In genomic region chrX:154056739-154057367, GRCh38 we compare ENCODE assay signal across 11 cellular contexts. TPM values are rescaled to one million over a fixed set of nuclear protein-coding genes. Genes with fewer than 3 reads are reported as not detected.
DNase-seq lines count a peak whose midpoint lies in the region; ATAC-seq and TF ChIP-seq lines count a peak whose summit lies in the region.
"Had no signal": no experiment of that assay in that cellular context is flagged by ENCODE, and none has a peak within 500 bp of the region (broad histone marks: within the 10 kb centered on the region; RNA-seq: fewer than 3 reads in every experiment).

No MANE protein-coding gene starts in this region.

- no peaks in the 10 kb centered on the region for H3F3A ChIP-seq in SK-N-SH (replicated peaks; ENCODE audit: insufficient read depth)

- peak overlapping the region; percentile 41; the same call in 1 of the 2 replicates for H3K27ac ChIP-seq in C4-2B
- no peak overlapping the region for H3K27ac ChIP-seq in SK-N-SH (ENCODE audit: low read depth in 2 of 2, low read length in 1 of 2)

- H3K4me1 Mint-ChIP-seq in activated CD4-positive, alpha-beta memory T cell treated with anti-CD3 and anti-CD28 coated beads, Interleukin-2, amount 10 ng/mL, durations not matched to agents 7 days and 5 days, result peaks cover 53% of the 10 kb centered on the region

- no peaks in the 10 kb centered on the region for H3K27me3 Mint-ChIP-seq in activated CD4-positive, alpha-beta memory T cell treated with anti-CD3 and anti-CD28 coated beads, Interleukin-2, amount 10 ng/mL, durations not matched to agents 7 days and 5 days

- TF ChIP-seq EP300 in SK-N-SH (IDR thresholded peaks at IDR 0.05; ENCODE audit: borderline replicate concordance in 1 of 2, low read depth in 1 of 2, low read length in 1 of 2), result no peak

- H3K9me3 Mint-ChIP-seq in activated CD4-positive, alpha-beta memory T cell treated with anti-CD3 and anti-CD28 coated beads, Interleukin-2, amount 10 ng/mL, durations not matched to agents 7 days and 5 days, result no peaks in the 10 kb centered on the region

- H3K9me2 ChIP-seq in SK-N-SH, result no peaks in the 10 kb centered on the region

- H2AFZ ChIP-seq in SK-N-SH (ENCODE audit: low read depth), result no peak overlapping the region

- H3K36me3 ChIP-seq in SK-N-SH (replicated peaks in 1 of 2; ENCODE audit: control insufficient read depth in 1 of 2, insufficient read depth in 2 of 2, low read length in 1 of 2), result peaks cover 0 to 3% of the 10 kb centered on the region in 2 experiments

- H3K4me3 Mint-ChIP-seq in activated CD4-positive, alpha-beta memory T cell treated with anti-CD3 and anti-CD28 coated beads, Interleukin-2, amount 10 ng/mL, durations not matched to agents 7 days and 5 days, result no peak overlapping the region

- H3K27ac Mint-ChIP-seq in activated CD4-positive, alpha-beta memory T cell treated with anti-CD3 and anti-CD28 coated beads, Interleukin-2, amount 10 ng/mL, durations not matched to agents 7 days and 5 days, result peak overlapping the region; percentile 32

- peak; percentile 37 for DNase-seq in HuH-7.5 (ENCODE audit: low spot score)
- DNase-seq in activated CD4-positive, alpha-beta memory T cell treated with anti-CD3 and anti-CD28 coated beads, Interleukin-2, amount 10 ng/mL, durations not matched to agents 7 days and 5 days, result no peak
- DNase-seq in kidney tubule cell (ENCODE audit: low spot score), result peak; percentile 52
- no peak for DNase-seq in SK-N-SH
- DNase-seq: activated T-cell treated with anti-CD3 and anti-CD28 coated beads, Interleukin-2, amount 50 U/mL, for 1 hour; nucleus accumbens; PC-3 had no signal

- no peak for TF ChIP-seq CTCF in C4-2B (conservative IDR thresholded peaks at IDR 0.05)
- no peak for TF ChIP-seq CTCF in SK-N-SH (IDR thresholded peaks at IDR 0.05)

- no peak for TF ChIP-seq RAD21 in SK-N-SH (IDR thresholded peaks at IDR 0.05; ENCODE audit: low read length)

- H3K4me1 ChIP-seq in SK-N-SH (ENCODE audit: control insufficient read depth in 1 of 2, insufficient read depth in 2 of 2, low read depth in 1 of 2, low read length in 1 of 2), result no peaks in the 10 kb centered on the region; a peak in 1 of 4 replicates

- peaks cover 56% of the 10 kb centered on the region for H4K20me1 ChIP-seq in SK-N-SH (ENCODE audit: insufficient read depth)

- H3K36me3 Mint-ChIP-seq in activated CD4-positive, alpha-beta memory T cell treated with anti-CD3 and anti-CD28 coated beads, Interleukin-2, amount 10 ng/mL, durations not matched to agents 7 days and 5 days (ENCODE audit: low read depth), result peaks cover 40% of the 10 kb centered on the region

- H3K27me3 ChIP-seq in SK-N-SH (ENCODE audit: insufficient read depth), result peaks cover 9% of the 10 kb centered on the region; the same call in 1 of the 2 replicates

- CTCF ChIA-PET in activated CD4-positive, alpha-beta memory T cell treated with anti-CD3 and anti-CD28 coated beads, Interleukin-2, amount 10 ng/mL, durations not matched to agents 7 days and 5 days (lab: Charles Lee), result no interaction called here
- CTCF ChIA-PET in SK-N-SH (lab: Yijun Ruan, JAX), result interaction anchor here (2.0 kb wide), 1 partner anchor 43 kb away, joined by 6 read pairs; no protein-coding TSS in a partner anchor

- peaks cover 73% of the 10 kb centered on the region for H3K79me2 ChIP-seq in SK-N-SH (ENCODE audit: insufficient read depth)

- no peak for ATAC-seq in HG03045 (IDR thresholded peaks at IDR 0.05; ENCODE audit: unreplicated experiment)
- ATAC-seq in GM19324 (IDR thresholded peaks at IDR 0.05; ENCODE audit: low FRiP score, unreplicated experiment), result no peak
- ATAC-seq in HG02642 (IDR thresholded peaks at IDR 0.05; ENCODE audit: poor library complexity, unreplicated experiment), result no peak
- ATAC-seq: PC-3 had no signal

- 57% methylated on average over 8 of the region's 8 CpGs for WGBS in SK-N-SH (ENCODE audit: low lambda C conversion rate)

- H3K4me3 ChIP-seq in SK-N-SH (ENCODE audit: low read depth in 2 of 2, low read length in 1 of 2), result no peak overlapping the region

- no peak overlapping the region for H3K9ac ChIP-seq in SK-N-SH

- POLR2A ChIA-PET in activated CD4-positive, alpha-beta memory T cell treated with anti-CD3 and anti-CD28 coated beads, Interleukin-2, amount 10 ng/mL, durations not matched to agents 7 days and 5 days (lab: Charles Lee), result no interaction called here
- POLR2A ChIA-PET in SK-N-SH (lab: Yijun Ruan, JAX), result no interaction called here

- no peaks in the 10 kb centered on the region for H3K9me3 ChIP-seq in SK-N-SH

- no peak overlapping the region for H3K4me2 ChIP-seq in SK-N-SH

TF ChIP-seq in SK-N-SH, 30 proteins besides CTCF, POLR2A, EP300 and RAD21:
- TF ChIP-seq MAX (IDR thresholded peaks at IDR 0.05; ENCODE audit: low read depth), result no peak
- no peak for TF ChIP-seq ELF1 (IDR thresholded peaks at IDR 0.05)
- no peak for TF ChIP-seq POLR2AphosphoS5 (IDR thresholded peaks at IDR 0.05; ENCODE audit: low read depth, low read length)
- TF ChIP-seq MEF2A (IDR thresholded peaks at IDR 0.05; ENCODE audit: borderline replicate concordance, low read depth), result no peak
- no peak for TF ChIP-seq USF2 (IDR thresholded peaks at IDR 0.05; ENCODE audit: borderline replicate concordance, low read depth, low read length)
- no peak for TF ChIP-seq NFIC (IDR thresholded peaks at IDR 0.05; ENCODE audit: borderline replicate concordance)
- TF ChIP-seq, protein P1, sequence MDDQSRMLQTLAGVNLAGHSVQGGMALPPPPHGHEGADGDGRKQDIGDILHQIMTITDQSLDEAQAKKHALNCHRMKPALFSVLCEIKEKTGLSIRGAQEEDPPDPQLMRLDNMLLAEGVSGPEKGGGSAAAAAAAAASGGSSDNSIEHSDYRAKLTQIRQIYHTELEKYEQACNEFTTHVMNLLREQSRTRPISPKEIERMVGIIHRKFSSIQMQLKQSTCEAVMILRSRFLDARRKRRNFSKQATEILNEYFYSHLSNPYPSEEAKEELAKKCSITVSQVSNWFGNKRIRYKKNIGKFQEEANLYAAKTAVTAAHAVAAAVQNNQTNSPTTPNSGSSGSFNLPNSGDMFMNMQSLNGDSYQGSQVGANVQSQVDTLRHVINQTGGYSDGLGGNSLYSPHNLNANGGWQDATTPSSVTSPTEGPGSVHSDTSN (IDR thresholded peaks at IDR 0.05), result no peak
- TF ChIP-seq JUND (IDR thresholded peaks at IDR 0.05), result no peak
- no peak for TF ChIP-seq GABPA (IDR thresholded peaks at IDR 0.05; ENCODE audit: low read depth)
- TF ChIP-seq TEAD4 (IDR thresholded peaks at IDR 0.05; ENCODE audit: borderline replicate concordance, insufficient read depth), result no peak
- TF ChIP-seq SMC3 (IDR thresholded peaks at IDR 0.05; ENCODE audit: low read depth, low read length), result no peak

RNA-seq across cellular contexts. Expression of gene IRAK1, which starts 37.2 kb away (rescaled TPM):
- total RNA-seq in activated CD4-positive, alpha-beta memory T cell treated with anti-CD3 and anti-CD28 coated beads, Interleukin-2, amount 10 ng/mL, durations not matched to agents 7 days and 5 days, result 100 to 1,000 TPM; 118 to 122 TPM
- polyA plus RNA-seq in SK-N-SH (2012; rRNA removed), result 66.1 and 68.5 TPM in 2 replicates
- polyA plus RNA-seq in SK-N-SH (2012; cell fraction: cytosol; rRNA removed), result 41.1 and 61.6 TPM in 2 replicates
- polyA plus RNA-seq in SK-N-SH (2012; cell fraction: nucleus; rRNA removed), result 108 and 160 TPM in 2 replicates

RNA-seq across cellular contexts. Expression of gene MECP2, which starts 40.7 kb away (rescaled TPM):
- total RNA-seq in activated CD4-positive, alpha-beta memory T cell treated with anti-CD3 and anti-CD28 coated beads, Interleukin-2, amount 10 ng/mL, durations not matched to agents 7 days and 5 days, result 10 to 100 TPM; 80.7 to 83.0 TPM
- polyA plus RNA-seq in SK-N-SH (2012; rRNA removed), result 7.0 and 8.2 TPM in 2 replicates
- polyA plus RNA-seq in SK-N-SH (2012; cell fraction: cytosol; rRNA removed), result 5.6 and 6.9 TPM in 2 replicates
- 16.6 and 16.8 TPM in 2 replicates for polyA plus RNA-seq in SK-N-SH (2012; cell fraction: nucleus; rRNA removed)

Comparison
In these comparisons a context has a peak if more than half of its experiments do, and no peak if none do; other contexts are left out.
1. DNase-seq: peak in HuH-7.5 (single experiment) and kidney tubule cell (single experiment); none in activated CD4-positive, alpha-beta memory T cell treated with anti-CD3 and anti-CD28 coated beads, Interleukin-2, amount 10 ng/mL, durations not matched to agents 7 days and 5 days (single experiment) and SK-N-SH (single experiment).